In the genomic region with DNA sequence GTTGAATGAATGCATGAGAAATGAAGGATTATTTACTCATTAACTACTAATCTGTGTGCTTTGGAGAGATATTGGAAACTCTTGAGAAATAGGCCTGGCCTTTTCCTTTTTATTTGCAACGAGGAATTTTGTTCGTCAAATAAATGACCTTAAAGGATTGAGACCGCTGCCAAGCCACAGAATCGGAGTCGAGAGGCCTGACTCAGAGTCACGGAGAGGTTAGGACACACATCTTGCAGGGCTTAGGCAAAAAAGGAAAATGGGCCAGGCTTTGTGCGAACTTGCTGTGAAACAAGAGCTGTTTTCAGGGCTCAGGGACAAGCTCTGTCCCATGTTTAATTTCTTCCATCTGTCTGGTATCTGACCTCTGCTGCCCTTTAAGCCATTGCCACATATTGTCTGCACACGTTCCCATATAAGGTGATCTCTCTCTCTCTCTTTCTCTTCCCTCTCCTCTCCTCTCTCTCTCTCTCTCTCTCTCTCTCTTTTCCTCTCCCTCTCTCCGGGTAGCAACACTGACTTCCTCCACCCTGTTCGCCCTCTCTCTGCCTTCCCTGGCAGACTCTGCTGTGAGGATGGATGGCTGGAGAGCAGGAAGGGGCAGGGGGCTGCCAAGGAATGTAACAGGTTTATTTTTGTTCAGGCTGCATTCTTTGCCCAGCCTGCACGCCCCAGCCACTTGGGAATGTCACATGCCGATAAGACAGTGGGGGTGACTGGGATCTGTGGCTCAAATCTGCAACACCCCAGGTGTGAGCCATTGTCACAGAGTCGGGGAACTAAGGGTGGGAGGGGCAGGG, we compare ENCODE assay signal across 2 cellular contexts.
TF ChIP-seq lines count a peak whose summit lies in the region.

No MANE protein-coding gene starts in this region.

TF ChIP-seq in GM23338, 12 proteins besides CTCF, POLR2A, EP300 and RAD21 (continued from another document):
- TF ChIP-seq, protein P1, sequence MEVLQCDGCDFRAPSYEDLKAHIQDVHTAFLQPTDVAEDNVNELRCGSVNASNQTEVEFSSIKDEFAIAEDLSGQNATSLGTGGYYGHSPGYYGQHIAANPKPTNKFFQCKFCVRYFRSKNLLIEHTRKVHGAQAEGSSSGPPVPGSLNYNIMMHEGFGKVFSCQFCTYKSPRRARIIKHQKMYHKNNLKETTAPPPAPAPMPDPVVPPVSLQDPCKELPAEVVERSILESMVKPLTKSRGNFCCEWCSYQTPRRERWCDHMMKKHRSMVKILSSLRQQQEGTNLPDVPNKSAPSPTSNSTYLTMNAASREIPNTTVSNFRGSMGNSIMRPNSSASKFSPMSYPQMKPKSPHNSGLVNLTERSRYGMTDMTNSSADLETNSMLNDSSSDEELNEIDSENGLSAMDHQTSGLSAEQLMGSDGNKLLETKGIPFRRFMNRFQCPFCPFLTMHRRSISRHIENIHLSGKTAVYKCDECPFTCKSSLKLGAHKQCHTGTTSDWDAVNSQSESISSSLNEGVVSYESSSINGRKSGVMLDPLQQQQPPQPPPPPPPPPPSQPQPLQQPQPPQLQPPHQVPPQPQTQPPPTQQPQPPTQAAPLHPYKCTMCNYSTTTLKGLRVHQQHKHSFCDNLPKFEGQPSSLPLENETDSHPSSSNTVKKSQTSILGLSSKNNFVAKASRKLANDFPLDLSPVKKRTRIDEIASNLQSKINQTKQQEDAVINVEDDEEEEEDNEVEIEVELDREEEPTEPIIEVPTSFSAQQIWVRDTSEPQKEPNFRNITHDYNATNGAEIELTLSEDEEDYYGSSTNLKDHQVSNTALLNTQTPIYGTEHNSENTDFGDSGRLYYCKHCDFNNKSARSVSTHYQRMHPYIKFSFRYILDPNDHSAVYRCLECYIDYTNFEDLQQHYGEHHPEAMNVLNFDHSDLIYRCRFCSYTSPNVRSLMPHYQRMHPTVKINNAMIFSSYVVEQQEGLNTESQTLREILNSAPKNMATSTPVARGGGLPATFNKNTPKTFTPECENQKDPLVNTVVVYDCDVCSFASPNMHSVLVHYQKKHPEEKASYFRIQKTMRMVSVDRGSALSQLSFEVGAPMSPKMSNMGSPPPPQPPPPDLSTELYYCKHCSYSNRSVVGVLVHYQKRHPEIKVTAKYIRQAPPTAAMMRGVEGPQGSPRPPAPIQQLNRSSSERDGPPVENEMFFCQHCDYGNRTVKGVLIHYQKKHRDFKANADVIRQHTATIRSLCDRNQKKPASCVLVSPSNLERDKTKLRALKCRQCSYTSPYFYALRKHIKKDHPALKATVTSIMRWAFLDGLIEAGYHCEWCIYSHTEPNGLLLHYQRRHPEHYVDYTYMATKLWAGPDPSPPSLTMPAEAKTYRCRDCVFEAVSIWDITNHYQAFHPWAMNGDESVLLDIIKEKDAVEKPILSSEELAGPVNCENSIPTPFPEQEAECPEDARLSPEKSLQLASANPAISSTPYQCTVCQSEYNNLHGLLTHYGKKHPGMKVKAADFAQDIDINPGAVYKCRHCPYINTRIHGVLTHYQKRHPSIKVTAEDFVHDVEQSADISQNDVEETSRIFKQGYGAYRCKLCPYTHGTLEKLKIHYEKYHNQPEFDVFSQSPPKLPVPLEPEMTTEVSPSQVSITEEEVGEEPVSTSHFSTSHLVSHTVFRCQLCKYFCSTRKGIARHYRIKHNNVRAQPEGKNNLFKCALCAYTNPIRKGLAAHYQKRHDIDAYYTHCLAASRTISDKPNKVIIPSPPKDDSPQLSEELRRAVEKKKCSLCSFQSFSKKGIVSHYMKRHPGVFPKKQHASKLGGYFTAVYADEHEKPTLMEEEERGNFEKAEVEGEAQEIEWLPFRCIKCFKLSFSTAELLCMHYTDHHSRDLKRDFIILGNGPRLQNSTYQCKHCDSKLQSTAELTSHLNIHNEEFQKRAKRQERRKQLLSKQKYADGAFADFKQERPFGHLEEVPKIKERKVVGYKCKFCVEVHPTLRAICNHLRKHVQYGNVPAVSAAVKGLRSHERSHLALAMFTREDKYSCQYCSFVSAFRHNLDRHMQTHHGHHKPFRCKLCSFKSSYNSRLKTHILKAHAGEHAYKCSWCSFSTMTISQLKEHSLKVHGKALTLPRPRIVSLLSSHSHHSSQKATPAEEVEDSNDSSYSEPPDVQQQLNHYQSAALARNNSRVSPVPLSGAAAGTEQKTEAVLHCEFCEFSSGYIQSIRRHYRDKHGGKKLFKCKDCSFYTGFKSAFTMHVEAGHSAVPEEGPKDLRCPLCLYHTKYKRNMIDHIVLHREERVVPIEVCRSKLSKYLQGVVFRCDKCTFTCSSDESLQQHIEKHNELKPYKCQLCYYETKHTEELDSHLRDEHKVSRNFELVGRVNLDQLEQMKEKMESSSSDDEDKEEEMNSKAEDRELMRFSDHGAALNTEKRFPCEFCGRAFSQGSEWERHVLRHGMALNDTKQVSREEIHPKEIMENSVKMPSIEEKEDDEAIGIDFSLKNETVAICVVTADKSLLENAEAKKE (CRISPR knock-in tag; IDR thresholded peaks at IDR 0.05) = no peak

TF ChIP-seq in WTC11, 78 proteins besides CTCF, POLR2A, EP300 and RAD21 (continued from another document):
- TF ChIP-seq, protein P2, sequence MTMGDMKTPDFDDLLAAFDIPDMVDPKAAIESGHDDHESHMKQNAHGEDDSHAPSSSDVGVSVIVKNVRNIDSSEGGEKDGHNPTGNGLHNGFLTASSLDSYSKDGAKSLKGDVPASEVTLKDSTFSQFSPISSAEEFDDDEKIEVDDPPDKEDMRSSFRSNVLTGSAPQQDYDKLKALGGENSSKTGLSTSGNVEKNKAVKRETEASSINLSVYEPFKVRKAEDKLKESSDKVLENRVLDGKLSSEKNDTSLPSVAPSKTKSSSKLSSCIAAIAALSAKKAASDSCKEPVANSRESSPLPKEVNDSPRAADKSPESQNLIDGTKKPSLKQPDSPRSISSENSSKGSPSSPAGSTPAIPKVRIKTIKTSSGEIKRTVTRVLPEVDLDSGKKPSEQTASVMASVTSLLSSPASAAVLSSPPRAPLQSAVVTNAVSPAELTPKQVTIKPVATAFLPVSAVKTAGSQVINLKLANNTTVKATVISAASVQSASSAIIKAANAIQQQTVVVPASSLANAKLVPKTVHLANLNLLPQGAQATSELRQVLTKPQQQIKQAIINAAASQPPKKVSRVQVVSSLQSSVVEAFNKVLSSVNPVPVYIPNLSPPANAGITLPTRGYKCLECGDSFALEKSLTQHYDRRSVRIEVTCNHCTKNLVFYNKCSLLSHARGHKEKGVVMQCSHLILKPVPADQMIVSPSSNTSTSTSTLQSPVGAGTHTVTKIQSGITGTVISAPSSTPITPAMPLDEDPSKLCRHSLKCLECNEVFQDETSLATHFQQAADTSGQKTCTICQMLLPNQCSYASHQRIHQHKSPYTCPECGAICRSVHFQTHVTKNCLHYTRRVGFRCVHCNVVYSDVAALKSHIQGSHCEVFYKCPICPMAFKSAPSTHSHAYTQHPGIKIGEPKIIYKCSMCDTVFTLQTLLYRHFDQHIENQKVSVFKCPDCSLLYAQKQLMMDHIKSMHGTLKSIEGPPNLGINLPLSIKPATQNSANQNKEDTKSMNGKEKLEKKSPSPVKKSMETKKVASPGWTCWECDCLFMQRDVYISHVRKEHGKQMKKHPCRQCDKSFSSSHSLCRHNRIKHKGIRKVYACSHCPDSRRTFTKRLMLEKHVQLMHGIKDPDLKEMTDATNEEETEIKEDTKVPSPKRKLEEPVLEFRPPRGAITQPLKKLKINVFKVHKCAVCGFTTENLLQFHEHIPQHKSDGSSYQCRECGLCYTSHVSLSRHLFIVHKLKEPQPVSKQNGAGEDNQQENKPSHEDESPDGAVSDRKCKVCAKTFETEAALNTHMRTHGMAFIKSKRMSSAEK (CRISPR knock-in tag; IDR thresholded peaks at IDR 0.05; ENCODE audit: borderline replicate concordance) = no peak
- TF ChIP-seq FOXP1 (CRISPR knock-in tag; IDR thresholded peaks at IDR 0.05; ENCODE audit: borderline replicate concordance) = no peak
- no peak for TF ChIP-seq TP53 (CRISPR knock-in tag; IDR thresholded peaks at IDR 0.05)
- TF ChIP-seq CBFB (CRISPR knock-in tag; IDR thresholded peaks at IDR 0.05; ENCODE audit: low read depth) = no peak
- TF ChIP-seq, protein P3, sequence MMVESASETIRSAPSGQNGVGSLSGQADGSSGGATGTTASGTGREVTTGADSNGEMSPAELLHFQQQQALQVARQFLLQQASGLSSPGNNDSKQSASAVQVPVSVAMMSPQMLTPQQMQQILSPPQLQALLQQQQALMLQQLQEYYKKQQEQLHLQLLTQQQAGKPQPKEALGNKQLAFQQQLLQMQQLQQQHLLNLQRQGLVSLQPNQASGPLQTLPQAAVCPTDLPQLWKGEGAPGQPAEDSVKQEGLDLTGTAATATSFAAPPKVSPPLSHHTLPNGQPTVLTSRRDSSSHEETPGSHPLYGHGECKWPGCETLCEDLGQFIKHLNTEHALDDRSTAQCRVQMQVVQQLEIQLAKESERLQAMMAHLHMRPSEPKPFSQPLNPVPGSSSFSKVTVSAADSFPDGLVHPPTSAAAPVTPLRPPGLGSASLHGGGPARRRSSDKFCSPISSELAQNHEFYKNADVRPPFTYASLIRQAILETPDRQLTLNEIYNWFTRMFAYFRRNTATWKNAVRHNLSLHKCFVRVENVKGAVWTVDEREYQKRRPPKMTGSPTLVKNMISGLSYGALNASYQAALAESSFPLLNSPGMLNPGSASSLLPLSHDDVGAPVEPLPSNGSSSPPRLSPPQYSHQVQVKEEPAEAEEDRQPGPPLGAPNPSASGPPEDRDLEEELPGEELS (CRISPR knock-in tag; IDR thresholded peaks at IDR 0.05) = no peak
- no peak for TF ChIP-seq FOXK1 (CRISPR knock-in tag; IDR thresholded peaks at IDR 0.05)
- no peak for TF ChIP-seq OVOL2 (CRISPR knock-in tag; IDR thresholded peaks at IDR 0.05; ENCODE audit: borderline replicate concordance)
